ENCODE assay signal across 16 cellular contexts in the genomic region with DNA sequence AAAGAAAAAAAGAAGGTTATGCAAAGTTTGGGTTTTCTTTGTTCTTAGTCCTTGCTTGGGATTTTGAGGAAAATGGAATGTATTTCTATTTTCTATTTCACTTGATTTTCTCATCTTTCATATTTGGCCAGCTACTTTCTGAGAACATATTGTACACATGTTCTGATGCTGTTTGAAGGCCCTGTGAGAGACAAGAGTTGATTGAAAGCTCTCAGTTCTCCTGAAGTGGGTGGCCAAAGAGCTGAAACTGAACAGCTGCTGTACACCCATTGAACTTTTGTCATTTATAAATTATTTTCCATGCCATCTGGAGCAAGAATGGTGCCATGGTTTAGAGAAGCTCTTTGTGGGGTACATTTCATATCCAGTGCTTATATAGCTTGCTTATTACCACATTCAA.
DNase-seq lines count a peak whose midpoint lies in the region; ATAC-seq and TF ChIP-seq lines count a peak whose summit lies in the region.
"Had no signal": no experiment of that assay in that cellular context is flagged by ENCODE, and none has a peak within 500 bp of the region (broad histone marks: within the 10 kb centered on the region; RNA-seq: fewer than 3 reads in every experiment).

No MANE protein-coding gene starts in this region.

- ATAC-seq in HG02610 (IDR thresholded peaks at IDR 0.05; ENCODE audit: unreplicated experiment): peak; percentile 42
- no peak for ATAC-seq in foreskin keratinocyte
- no peak for ATAC-seq in aorta (ENCODE audit: low FRiP score)
- ATAC-seq in left colon: no peak
- ATAC-seq: activated CD8-positive, alpha-beta T cell treated with anti-CD3 and anti-CD28 coated beads, Interleukin-2, amount 10 ng/mL, durations not matched to agents 7 days and 5 days; activated naive CD8-positive, alpha-beta T cell treated with anti-CD3 and anti-CD28 coated beads, Interleukin-2, amount 50 U/mL, for 24 hours; lower lobe of right lung had no signal

- DNase-seq in A673 (ENCODE audit: low spot score): no peak
- peak; percentile 54 for DNase-seq in NCI-H69 (lab: John Stamatoyannopoulos, UW)
- no peak for DNase-seq in foreskin keratinocyte
- no peak for DNase-seq in kidney glomerular epithelial cell (lab: John Stamatoyannopoulos, UW)
- DNase-seq in aorta: no peak
- no peak for DNase-seq in left colon
- DNase-seq: activated CD8-positive, alpha-beta T cell treated with anti-CD3 and anti-CD28 coated beads, Interleukin-2, amount 10 ng/mL, durations not matched to agents 7 days and 5 days; activated naive CD8-positive, alpha-beta T cell treated with anti-CD3 and anti-CD28 coated beads, Interleukin-2, amount 50 U/mL, for 24 hours; Caco-2; cerebellar nuclear complex; lower lobe of right lung; NCI-H146; stomach had no signal

- peak overlapping the region; percentile 52 for H3K27ac ChIP-seq in A673 (ENCODE audit: low read depth, low read length, poor library complexity, severe bottlenecking)
- H3K27ac ChIP-seq in mesodermal cell (ENCODE audit: low read depth, low read length, severe bottlenecking): peak overlapping the region; percentile 89
- H3K27ac ChIP-seq in foreskin keratinocyte: no peak overlapping the region
- no peak overlapping the region for H3K27ac ChIP-seq in aorta (ENCODE audit: low read depth in 1 of 2, low read length in 2 of 2)
- H3K27ac ChIP-seq: lower lobe of right lung, stomach, vagina had no signal

- H3K4me3 ChIP-seq in A673 (ENCODE audit: low read depth, low read length, poor library complexity, severe bottlenecking) (no peak overlapping the region), mesodermal cell (ENCODE audit: extremely low read depth, insufficient read depth, low read length, poor library complexity, severe bottlenecking) (no peak overlapping the region), aorta (ENCODE audit: low read length in 2 of 2) (no peak overlapping the region)
- H3K4me3 ChIP-seq: lower lobe of right lung, stomach, vagina had no signal

- CTCF ChIA-PET in A673 (lab: Charles Lee): no interaction called here

- H3K36me3 ChIP-seq in A673 (ENCODE audit: insufficient read depth, low read length, poor library complexity, severe bottlenecking): no peaks in the 10 kb centered on the region
- no peaks in the 10 kb centered on the region for H3K36me3 ChIP-seq in mesodermal cell (ENCODE audit: control insufficient read depth, insufficient read depth, low read length)
- H3K36me3 ChIP-seq in aorta (ENCODE audit: control insufficient read depth in 1 of 2, insufficient read depth in 2 of 2, low read length in 1 of 2): no peaks in the 10 kb centered on the region
- H3K36me3 ChIP-seq: lower lobe of right lung, stomach, vagina had no signal

- peaks cover 43% of the 10 kb centered on the region for H3K4me1 ChIP-seq in A673 (ENCODE audit: insufficient read depth, low read length, poor library complexity, severe bottlenecking)
- peaks cover 53% of the 10 kb centered on the region for H3K4me1 ChIP-seq in mesodermal cell (ENCODE audit: control insufficient read depth, insufficient read depth, low read length, poor library complexity, severe bottlenecking)
- H3K4me1 ChIP-seq in foreskin keratinocyte: no peaks in the 10 kb centered on the region
- H3K4me1 ChIP-seq in aorta (ENCODE audit: control insufficient read depth in 1 of 2, insufficient read depth in 2 of 2, low read length in 2 of 2): peaks cover 1 to 12% of the 10 kb centered on the region in 2 donors
- H3K4me1 ChIP-seq: Caco-2, vagina had no signal

- intact Hi-C loops in A673 (cut with micrococcal nuclease; ENCODE audit: unreplicated experiment): no loop called here
- intact Hi-C loops in aorta (cut with DNase I): no loop called here
- intact Hi-C loops in left colon (cut with DNase I, micrococcal nuclease): no loop called here

- H3K27me3 ChIP-seq in A673 (replicated peaks; ENCODE audit: insufficient read depth, low read depth, low read length, poor library complexity): no peaks in the 10 kb centered on the region
- no peaks in the 10 kb centered on the region for H3K27me3 ChIP-seq in foreskin keratinocyte
- no peaks in the 10 kb centered on the region for H3K27me3 ChIP-seq in aorta (ENCODE audit: control insufficient read depth in 1 of 2, insufficient read depth in 2 of 2, low read length in 1 of 2)
- H3K27me3 ChIP-seq: stomach, vagina had no signal

- H3K9me3 ChIP-seq in A673 (ENCODE audit: low read depth, low read length, poor library complexity, severe bottlenecking) (no peaks in the 10 kb centered on the region), mesodermal cell (ENCODE audit: control insufficient read depth, low read length) (no peaks in the 10 kb centered on the region), aorta (ENCODE audit: control insufficient read depth, low read length) (no peaks in the 10 kb centered on the region)
- H3K9me3 ChIP-seq: Caco-2, lower lobe of right lung, stomach, vagina had no signal

- POLR2A ChIA-PET in A673 (lab: Charles Lee; ENCODE audit: low non-redundant PET): no interaction called here

- BruUV-seq in A673 (replicated peaks; lab: Mats Ljungman, UMichigan): no TSS peak

- TF ChIP-seq CTCF in A673 (conservative IDR thresholded peaks at IDR 0.05; ENCODE audit: low read depth, low read length) (no peak), foreskin keratinocyte (conservative IDR thresholded peaks at IDR 0.05) (no peak)

Comparison
In these comparisons a context has a peak if more than half of its experiments do, and no peak if none do; other contexts are left out.
1. H3K27ac ChIP-seq: peak in A673 (single experiment) and mesodermal cell (single experiment); none in foreskin keratinocyte (single experiment) and aorta (0 of 2).